Comparison of ENCODE assay signal across 9 cellular contexts in the genomic region with DNA sequence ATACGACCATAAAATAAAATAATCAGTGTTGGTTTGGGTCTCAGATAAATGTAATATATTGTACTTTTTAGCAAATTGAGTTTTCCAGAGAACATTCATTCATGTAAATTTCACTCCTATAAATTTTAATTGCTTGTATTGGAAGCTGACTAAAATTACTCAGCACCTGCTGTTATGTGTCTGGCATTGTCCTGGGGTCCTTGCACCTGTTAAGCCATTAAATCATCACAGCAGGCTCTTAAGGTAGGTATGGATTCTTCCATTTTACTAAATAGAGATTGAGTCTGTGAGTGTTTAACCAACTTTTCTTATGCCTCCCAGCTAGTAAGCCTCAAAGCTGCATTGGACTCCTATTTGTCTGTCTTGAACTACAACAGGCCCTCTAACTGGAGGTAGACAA.
DNase-seq lines count a peak whose midpoint lies in the region; ATAC-seq and TF ChIP-seq lines count a peak whose summit lies in the region.
"Had no signal": no experiment of that assay in that cellular context is flagged by ENCODE, and none has a peak within 500 bp of the region (broad histone marks: within the 10 kb centered on the region; RNA-seq: fewer than 3 reads in every experiment).

No MANE protein-coding gene starts in this region.

- no peaks in the 10 kb centered on the region for H3K27me3 ChIP-seq in spleen (replicated peaks in 1 of 7)

- DNase-seq in NCI-H1105 treated with DMSO at 0.1 percent for 48 hours (lab: John Stamatoyannopoulos, UW) (peak; percentile 46), NCI-H1105 (lab: John Stamatoyannopoulos, UW) (no peak), NCI-H748 treated with DMSO at 0.1 percent for 48 hours (lab: John Stamatoyannopoulos, UW) (peak; percentile 74), spleen (no peak), GM10266 (ENCODE audit: extremely low spot score) (no peak), WTC11 (ENCODE audit: low spot score) (no peak)
- DNase-seq in effector memory CD8-positive, alpha-beta T cell = no peak
- DNase-seq: 8988T had no signal

- no peaks in the 10 kb centered on the region for H3K27me3 Mint-ChIP-seq in effector memory CD8-positive, alpha-beta T cell
- no peaks in the 10 kb centered on the region for H3K27me3 Mint-ChIP-seq in WTC11 (ENCODE audit: low read depth)

- H3K9me3 ChIP-seq in spleen = no peaks in the 10 kb centered on the region

- peaks cover 0 to 3% of the 10 kb centered on the region in 2 donors for H3K9me3 Mint-ChIP-seq in effector memory CD8-positive, alpha-beta T cell
- no peaks in the 10 kb centered on the region for H3K9me3 Mint-ChIP-seq in WTC11

- CTCF ChIA-PET in WTC11 (lab: Charles Lee) = interaction anchor here (1.4 kb wide), 1 partner anchor 304 kb away, joined by 3 read pairs; the partner anchor contains the start of gene EMB

- peak overlapping the region; percentile 44 to 84 for H3K27ac Mint-ChIP-seq in effector memory CD8-positive, alpha-beta T cell
- no peak overlapping the region for H3K27ac Mint-ChIP-seq in WTC11

- TF ChIP-seq POLR2A in spleen (IDR thresholded peaks at IDR 0.05) = no peak

- no peak for ATAC-seq in effector memory CD8-positive, alpha-beta T cell (replicated peaks)
- no peak for ATAC-seq in GM21576 (IDR thresholded peaks at IDR 0.05; ENCODE audit: unreplicated experiment)
- no peak for ATAC-seq in WTC11

- H3K36me3 ChIP-seq in spleen = no peaks in the 10 kb centered on the region

- peak overlapping the region in 5 of 8 donors; percentile 6 to 60 (median 21) for H3K4me3 ChIP-seq in spleen

- TF ChIP-seq CTCF in spleen (IDR thresholded peaks at IDR 0.05 in 8 of 11, conservative IDR thresholded peaks at IDR 0.05 in 3 of 11) (no peak), GM10266 (IDR thresholded peaks at IDR 0.05; ENCODE audit: control insufficient read depth, insufficient read depth, low read depth, missing control alignments) (no peak), WTC11 (IDR thresholded peaks at IDR 0.05) (no peak)

- H3K4me3 Mint-ChIP-seq in effector memory CD8-positive, alpha-beta T cell = peak overlapping the region; percentile 56 to 75
- H3K4me3 Mint-ChIP-seq in WTC11 = no peak overlapping the region

- whole genome bisulfite sequencing in spleen, 5 donors = 42 to 69% (median 50%) methylated on average over 1 of the region's 1 CpG

- H3K27ac ChIP-seq in spleen = peak overlapping the region in 7 of 8 donors; percentile 65 to 76 (median 71)

- peaks cover 22% of the 10 kb centered on the region for H3K36me3 Mint-ChIP-seq in effector memory CD8-positive, alpha-beta T cell (ENCODE audit: insufficient read depth)
- H3K36me3 Mint-ChIP-seq in WTC11 = no peaks in the 10 kb centered on the region

- H3K4me1 ChIP-seq in spleen = peaks cover 3 to 89% (median 62%) of the 10 kb centered on the region in 6 donors

- POLR2A ChIA-PET in WTC11 (lab: Charles Lee) = no interaction called here

- H3K4me1 Mint-ChIP-seq in effector memory CD8-positive, alpha-beta T cell (ENCODE audit: low read depth in 2 of 2) = peaks cover 54 to 77% of the 10 kb centered on the region in 2 donors
- peaks cover 40% of the 10 kb centered on the region for H3K4me1 Mint-ChIP-seq in WTC11

- intact Hi-C loops in spleen (cut with DNase I; ENCODE audit: low total_unique reads) = no loop called here

TF ChIP-seq in WTC11, 78 proteins besides CTCF, POLR2A, EP300 and RAD21:
- TF ChIP-seq, protein P1, sequence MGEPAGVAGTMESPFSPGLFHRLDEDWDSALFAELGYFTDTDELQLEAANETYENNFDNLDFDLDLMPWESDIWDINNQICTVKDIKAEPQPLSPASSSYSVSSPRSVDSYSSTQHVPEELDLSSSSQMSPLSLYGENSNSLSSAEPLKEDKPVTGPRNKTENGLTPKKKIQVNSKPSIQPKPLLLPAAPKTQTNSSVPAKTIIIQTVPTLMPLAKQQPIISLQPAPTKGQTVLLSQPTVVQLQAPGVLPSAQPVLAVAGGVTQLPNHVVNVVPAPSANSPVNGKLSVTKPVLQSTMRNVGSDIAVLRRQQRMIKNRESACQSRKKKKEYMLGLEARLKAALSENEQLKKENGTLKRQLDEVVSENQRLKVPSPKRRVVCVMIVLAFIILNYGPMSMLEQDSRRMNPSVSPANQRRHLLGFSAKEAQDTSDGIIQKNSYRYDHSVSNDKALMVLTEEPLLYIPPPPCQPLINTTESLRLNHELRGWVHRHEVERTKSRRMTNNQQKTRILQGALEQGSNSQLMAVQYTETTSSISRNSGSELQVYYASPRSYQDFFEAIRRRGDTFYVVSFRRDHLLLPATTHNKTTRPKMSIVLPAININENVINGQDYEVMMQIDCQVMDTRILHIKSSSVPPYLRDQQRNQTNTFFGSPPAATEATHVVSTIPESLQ (CRISPR knock-in tag; IDR thresholded peaks at IDR 0.05) = no peak
- TF ChIP-seq ZNF396 (CRISPR knock-in tag; IDR thresholded peaks at IDR 0.05; ENCODE audit: borderline replicate concordance) = no peak
- TF ChIP-seq NFYB (CRISPR knock-in tag; conservative IDR thresholded peaks at IDR 0.05; ENCODE audit: low read depth) = no peak
- TF ChIP-seq USF2 (CRISPR knock-in tag; IDR thresholded peaks at IDR 0.05) = no peak
- TF ChIP-seq CREB1 (CRISPR knock-in tag; IDR thresholded peaks at IDR 0.05) = no peak
- no peak for TF ChIP-seq TP53 (CRISPR knock-in tag; IDR thresholded peaks at IDR 0.05)
- no peak for TF ChIP-seq FOXK1 (CRISPR knock-in tag; IDR thresholded peaks at IDR 0.05)
- TF ChIP-seq, protein P2, sequence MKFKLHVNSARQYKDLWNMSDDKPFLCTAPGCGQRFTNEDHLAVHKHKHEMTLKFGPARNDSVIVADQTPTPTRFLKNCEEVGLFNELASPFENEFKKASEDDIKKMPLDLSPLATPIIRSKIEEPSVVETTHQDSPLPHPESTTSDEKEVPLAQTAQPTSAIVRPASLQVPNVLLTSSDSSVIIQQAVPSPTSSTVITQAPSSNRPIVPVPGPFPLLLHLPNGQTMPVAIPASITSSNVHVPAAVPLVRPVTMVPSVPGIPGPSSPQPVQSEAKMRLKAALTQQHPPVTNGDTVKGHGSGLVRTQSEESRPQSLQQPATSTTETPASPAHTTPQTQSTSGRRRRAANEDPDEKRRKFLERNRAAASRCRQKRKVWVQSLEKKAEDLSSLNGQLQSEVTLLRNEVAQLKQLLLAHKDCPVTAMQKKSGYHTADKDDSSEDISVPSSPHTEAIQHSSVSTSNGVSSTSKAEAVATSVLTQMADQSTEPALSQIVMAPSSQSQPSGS (CRISPR knock-in tag; IDR thresholded peaks at IDR 0.05; ENCODE audit: borderline replicate concordance, low read depth) = no peak
- no peak for TF ChIP-seq MAX (CRISPR knock-in tag; IDR thresholded peaks at IDR 0.05)
- no peak for TF ChIP-seq SP1 (CRISPR knock-in tag; conservative IDR thresholded peaks at IDR 0.05)
- TF ChIP-seq, protein P3, sequence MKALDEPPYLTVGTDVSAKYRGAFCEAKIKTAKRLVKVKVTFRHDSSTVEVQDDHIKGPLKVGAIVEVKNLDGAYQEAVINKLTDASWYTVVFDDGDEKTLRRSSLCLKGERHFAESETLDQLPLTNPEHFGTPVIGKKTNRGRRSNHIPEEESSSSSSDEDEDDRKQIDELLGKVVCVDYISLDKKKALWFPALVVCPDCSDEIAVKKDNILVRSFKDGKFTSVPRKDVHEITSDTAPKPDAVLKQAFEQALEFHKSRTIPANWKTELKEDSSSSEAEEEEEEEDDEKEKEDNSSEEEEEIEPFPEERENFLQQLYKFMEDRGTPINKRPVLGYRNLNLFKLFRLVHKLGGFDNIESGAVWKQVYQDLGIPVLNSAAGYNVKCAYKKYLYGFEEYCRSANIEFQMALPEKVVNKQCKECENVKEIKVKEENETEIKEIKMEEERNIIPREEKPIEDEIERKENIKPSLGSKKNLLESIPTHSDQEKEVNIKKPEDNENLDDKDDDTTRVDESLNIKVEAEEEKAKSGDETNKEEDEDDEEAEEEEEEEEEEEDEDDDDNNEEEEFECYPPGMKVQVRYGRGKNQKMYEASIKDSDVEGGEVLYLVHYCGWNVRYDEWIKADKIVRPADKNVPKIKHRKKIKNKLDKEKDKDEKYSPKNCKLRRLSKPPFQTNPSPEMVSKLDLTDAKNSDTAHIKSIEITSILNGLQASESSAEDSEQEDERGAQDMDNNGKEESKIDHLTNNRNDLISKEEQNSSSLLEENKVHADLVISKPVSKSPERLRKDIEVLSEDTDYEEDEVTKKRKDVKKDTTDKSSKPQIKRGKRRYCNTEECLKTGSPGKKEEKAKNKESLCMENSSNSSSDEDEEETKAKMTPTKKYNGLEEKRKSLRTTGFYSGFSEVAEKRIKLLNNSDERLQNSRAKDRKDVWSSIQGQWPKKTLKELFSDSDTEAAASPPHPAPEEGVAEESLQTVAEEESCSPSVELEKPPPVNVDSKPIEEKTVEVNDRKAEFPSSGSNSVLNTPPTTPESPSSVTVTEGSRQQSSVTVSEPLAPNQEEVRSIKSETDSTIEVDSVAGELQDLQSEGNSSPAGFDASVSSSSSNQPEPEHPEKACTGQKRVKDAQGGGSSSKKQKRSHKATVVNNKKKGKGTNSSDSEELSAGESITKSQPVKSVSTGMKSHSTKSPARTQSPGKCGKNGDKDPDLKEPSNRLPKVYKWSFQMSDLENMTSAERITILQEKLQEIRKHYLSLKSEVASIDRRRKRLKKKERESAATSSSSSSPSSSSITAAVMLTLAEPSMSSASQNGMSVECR (CRISPR knock-in tag; IDR thresholded peaks at IDR 0.05; ENCODE audit: borderline replicate concordance) = no peak
- TF ChIP-seq, protein P4, sequence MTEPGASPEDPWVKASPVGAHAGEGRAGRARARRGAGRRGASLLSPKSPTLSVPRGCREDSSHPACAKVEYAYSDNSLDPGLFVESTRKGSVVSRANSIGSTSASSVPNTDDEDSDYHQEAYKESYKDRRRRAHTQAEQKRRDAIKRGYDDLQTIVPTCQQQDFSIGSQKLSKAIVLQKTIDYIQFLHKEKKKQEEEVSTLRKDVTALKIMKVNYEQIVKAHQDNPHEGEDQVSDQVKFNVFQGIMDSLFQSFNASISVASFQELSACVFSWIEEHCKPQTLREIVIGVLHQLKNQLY (CRISPR knock-in tag; IDR thresholded peaks at IDR 0.05) = no peak
- no peak for TF ChIP-seq ZNF138 (CRISPR knock-in tag; conservative IDR thresholded peaks at IDR 0.05)
- TF ChIP-seq ZNF317 (CRISPR knock-in tag; IDR thresholded peaks at IDR 0.05; ENCODE audit: borderline replicate concordance, low read depth) = no peak

Comparison
In these comparisons a context has a peak if more than half of its experiments do, and no peak if none do; other contexts are left out.
1. DNase-seq: peak in NCI-H1105 treated with DMSO at 0.1 percent for 48 hours (single experiment) and NCI-H748 treated with DMSO at 0.1 percent for 48 hours (single experiment); none in NCI-H1105 (single experiment), effector memory CD8-positive, alpha-beta T cell (0 of 3), spleen (single experiment), GM10266 (single experiment) and WTC11 (single experiment).